Comparison of ENCODE assay signal across 1 cellular context in genomic region chr12:121365416-121366062, GRCh38.
TF ChIP-seq lines count a peak whose summit lies in the region.

No MANE protein-coding gene starts in this region.

TF ChIP-seq in HepG2, 621 proteins besides CTCF, POLR2A, EP300 and RAD21:
- peak; percentile 92 for TF ChIP-seq MAFF (IDR thresholded peaks at IDR 0.05; ENCODE audit: low read depth, low read length)
- no peak for TF ChIP-seq FOXA1 (IDR thresholded peaks at IDR 0.05)
- no peak for TF ChIP-seq FOXA1 (CRISPR knock-in tag; IDR thresholded peaks at IDR 0.05)
- no peak for TF ChIP-seq GRHL1 (CRISPR knock-in tag; conservative IDR thresholded peaks at IDR 0.05)
- TF ChIP-seq ZNF253 (CRISPR knock-in tag; IDR thresholded peaks at IDR 0.05; ENCODE audit: borderline replicate concordance): no peak
- TF ChIP-seq ZSCAN21 (CRISPR knock-in tag; IDR thresholded peaks at IDR 0.05; ENCODE audit: borderline replicate concordance): no peak
- no peak for TF ChIP-seq ZKSCAN1 (IDR thresholded peaks at IDR 0.05; ENCODE audit: low read length)
- TF ChIP-seq MAFK (conservative IDR thresholded peaks at IDR 0.05 in 1 of 2, IDR thresholded peaks at IDR 0.05 in 1 of 2; ENCODE audit: low read length in 2 of 2): peak; percentile 95 to 96
- no peak for TF ChIP-seq SP5 (CRISPR knock-in tag; IDR thresholded peaks at IDR 0.05; ENCODE audit: borderline replicate concordance, low read depth)
- TF ChIP-seq ZNF30 (CRISPR knock-in tag; IDR thresholded peaks at IDR 0.05): no peak
- no peak for TF ChIP-seq ZNF317 (CRISPR knock-in tag; IDR thresholded peaks at IDR 0.05)
